28 cellular contexts compared by ENCODE assay signal in genomic region chr5:887947-888640, GRCh38. TPM values are rescaled to one million over a fixed set of nuclear protein-coding genes. Genes with fewer than 3 reads are reported as not detected.
DNase-seq lines count a peak whose midpoint lies in the region; ATAC-seq, FAIRE-seq and TF ChIP-seq lines count a peak whose summit lies in the region.
"Had no signal": no experiment of that assay in that cellular context is flagged by ENCODE, and none has a peak within 500 bp of the region (broad histone marks: within the 10 kb centered on the region; RNA-seq: fewer than 3 reads in every experiment).

No MANE protein-coding gene starts in this region.

- H3F3A ChIP-seq in Loucy (ENCODE audit: low read depth), result no peaks in the 10 kb centered on the region

- no peak for TF ChIP-seq POLR2A in GM12891 (IDR thresholded peaks at IDR 0.05; ENCODE audit: low read depth, low read length)

- H3K4me1 Mint-ChIP-seq in naive thymus-derived CD8-positive, alpha-beta T cell, result peaks cover 9 to 46% (median 28%) of the 10 kb centered on the region in 4 donors

- H3K4me2 ChIP-seq in BLaER1 (no peak overlapping the region), Loucy (ENCODE audit: low read depth, low read length, poor library complexity, severe bottlenecking) (peak overlapping the region; percentile 28)

- peaks cover 67% of the 10 kb centered on the region for H3K79me2 ChIP-seq in Loucy (ENCODE audit: insufficient read depth, low read length)

- DNase-seq in fibroblast of gingiva (ENCODE audit: low read depth) (peak; percentile 68), posterior vena cava (ENCODE audit: low spot score) (peak; percentile 73), GM12891 (ENCODE audit: insufficient read length, low spot score) (no peak), MG63 (no peak)
- DNase-seq in naive thymus-derived CD8-positive, alpha-beta T cell, result no peak
- no peak for DNase-seq in activated effector memory CD4-positive, alpha-beta T cell treated with anti-CD3 and anti-CD28 coated beads, Interleukin-2, amount 50 U/mL, for 16 hours
- DNase-seq: ACHN; activated CD4-positive, alpha-beta T cell treated with anti-CD3 and anti-CD28 coated beads, Interleukin-2, amount 10 ng/mL, durations not matched to agents 24 days and 14 days; activated naive CD4-positive, alpha-beta T cell treated with anti-CD3 and anti-CD28 coated beads, Interleukin-2, amount 10 ng/mL, durations not matched to agents 7 days and 5 days; BE2C; Calu3; endodermal cell; hippocampal formation; left cardiac atrium; NCI-H1048; NCI-H187; NCI-H2227 treated with DMSO at 0.1 percent for 48 hours; NCI-H526 treated with DMSO at 0.1 percent for 48 hours; SHP77 treated with DMSO at 0.1 percent for 48 hours; stimulated activated CD8-positive, alpha-beta memory T cell treated with anti-CD3 and anti-CD28 coated beads, Interleukin-4, amount 100 ng/mL, for 48 hours; stomach; transverse colon had no signal

- peaks cover 0 to 1% (median 0%) of the 10 kb centered on the region in 9 donors for H3K9me3 Mint-ChIP-seq in naive thymus-derived CD8-positive, alpha-beta T cell
- H3K9me3 Mint-ChIP-seq: activated CD4-positive, alpha-beta T cell treated with anti-CD3 and anti-CD28 coated beads, Interleukin-2, amount 10 ng/mL, durations not matched to agents 24 days and 14 days; endodermal cell had no signal

- H3K27me3 Mint-ChIP-seq in naive thymus-derived CD8-positive, alpha-beta T cell, result no peaks in the 10 kb centered on the region
- H3K27me3 Mint-ChIP-seq: activated CD4-positive, alpha-beta T cell treated with anti-CD3 and anti-CD28 coated beads, Interleukin-2, amount 10 ng/mL, durations not matched to agents 24 days and 14 days; activated naive CD4-positive, alpha-beta T cell treated with anti-CD3 and anti-CD28 coated beads, Interleukin-2, amount 10 ng/mL, durations not matched to agents 7 days and 5 days had no signal

- H3K9ac ChIP-seq in BLaER1 (peak overlapping the region; percentile 40; the same call in 1 of the 2 replicates), Loucy (ENCODE audit: low read depth, low read length, poor library complexity, severe bottlenecking) (peak overlapping the region; percentile 5)

- H3K27ac ChIP-seq in BLaER1, result no peak overlapping the region
- H3K27ac ChIP-seq: HL-60, stomach, transverse colon had no signal

- peaks cover 16% of the 10 kb centered on the region for H3K9me3 ChIP-seq in BLaER1
- H3K9me3 ChIP-seq in Loucy (ENCODE audit: insufficient read depth, low read depth, low read length), result no peaks in the 10 kb centered on the region
- H3K9me3 ChIP-seq in MG63, result no peaks in the 10 kb centered on the region
- H3K9me3 ChIP-seq: BE2C, stomach, transverse colon had no signal

- peaks cover 91% of the 10 kb centered on the region for H4K20me1 ChIP-seq in BLaER1
- H4K20me1 ChIP-seq in Loucy (ENCODE audit: insufficient read depth, low read length, poor library complexity, severe bottlenecking), result peaks cover 22% of the 10 kb centered on the region

- no peak overlapping the region for H3K4me3 ChIP-seq in BLaER1
- no peak overlapping the region for H3K4me3 ChIP-seq in Loucy (ENCODE audit: low read length, poor library complexity, severe bottlenecking)
- H3K4me3 ChIP-seq in MG63, result no peak overlapping the region
- H3K4me3 ChIP-seq: stomach, transverse colon had no signal

- H3K4me3 Mint-ChIP-seq in naive thymus-derived CD8-positive, alpha-beta T cell, result no peak overlapping the region
- H3K4me3 Mint-ChIP-seq: activated CD4-positive, alpha-beta T cell treated with anti-CD3 and anti-CD28 coated beads, Interleukin-2, amount 10 ng/mL, durations not matched to agents 24 days and 14 days; activated naive CD4-positive, alpha-beta T cell treated with anti-CD3 and anti-CD28 coated beads, Interleukin-2, amount 10 ng/mL, durations not matched to agents 7 days and 5 days; endodermal cell had no signal

- no peaks in the 10 kb centered on the region for H3K27me3 ChIP-seq in BLaER1
- H3K27me3 ChIP-seq in Loucy (ENCODE audit: insufficient read depth, low read length, poor library complexity, severe bottlenecking), result no peaks in the 10 kb centered on the region
- no peaks in the 10 kb centered on the region for H3K27me3 ChIP-seq in MG63
- H3K27me3 ChIP-seq: BE2C, stomach, transverse colon had no signal

- no peak for FAIRE-seq in GM12891 (lab: Jason Lieb, UNC)
- FAIRE-seq: bronchial epithelial cell had no signal

- peaks cover 86% of the 10 kb centered on the region for H3K36me3 ChIP-seq in BLaER1
- peaks cover 60% of the 10 kb centered on the region; the same call in 1 of the 2 replicates for H3K36me3 ChIP-seq in Loucy (ENCODE audit: insufficient read depth, low read length)
- H3K36me3 ChIP-seq in MG63, result peaks cover 92% of the 10 kb centered on the region

- no peak overlapping the region for H3K27ac Mint-ChIP-seq in naive thymus-derived CD8-positive, alpha-beta T cell
- H3K27ac Mint-ChIP-seq: activated CD4-positive, alpha-beta T cell treated with anti-CD3 and anti-CD28 coated beads, Interleukin-2, amount 10 ng/mL, durations not matched to agents 24 days and 14 days; activated naive CD4-positive, alpha-beta T cell treated with anti-CD3 and anti-CD28 coated beads, Interleukin-2, amount 10 ng/mL, durations not matched to agents 7 days and 5 days; endodermal cell had no signal

- POLR2A ChIA-PET in naive thymus-derived CD8-positive, alpha-beta T cell (lab: Charles Lee), result no interaction called here

- H3K4me1 ChIP-seq in BLaER1, result peaks cover 17% of the 10 kb centered on the region
- peaks cover 33% of the 10 kb centered on the region for H3K4me1 ChIP-seq in Loucy (ENCODE audit: insufficient read depth, low read length, poor library complexity, severe bottlenecking)

- no peak for ATAC-seq in naive thymus-derived CD8-positive, alpha-beta T cell
- ATAC-seq: esophagus mucosa, left cardiac atrium, Panc1 had no signal

- intact Hi-C loops in posterior vena cava (cut with DNase I), result no loop called here

- no peaks in the 10 kb centered on the region for H3K9me2 ChIP-seq in Loucy (replicated peaks; ENCODE audit: low read depth, low read length)

- H2AFZ ChIP-seq in Loucy (ENCODE audit: low read length), result no peak overlapping the region

- peaks cover 1 to 72% (median 15%) of the 10 kb centered on the region in 3 donors for H3K36me3 Mint-ChIP-seq in naive thymus-derived CD8-positive, alpha-beta T cell

- no peak for TF ChIP-seq CTCF in Loucy (conservative IDR thresholded peaks at IDR 0.05; ENCODE audit: low read length)

TF ChIP-seq in GM12891, 5 proteins besides CTCF, POLR2A, EP300 and RAD21:
- no peak for TF ChIP-seq SPI1 (IDR thresholded peaks at IDR 0.05; ENCODE audit: low read depth, low read length)
- TF ChIP-seq PAX5 (IDR thresholded peaks at IDR 0.05; ENCODE audit: insufficient read depth, low read length, severe bottlenecking), result no peak
- no peak for TF ChIP-seq TAF1 (IDR thresholded peaks at IDR 0.05; ENCODE audit: low read depth, low read length)
- no peak for TF ChIP-seq POLR2AphosphoS5 (IDR thresholded peaks at IDR 0.05; ENCODE audit: low read depth, low read length)
- TF ChIP-seq POU2F2 (IDR thresholded peaks at IDR 0.05; ENCODE audit: low read depth, low read length), result no peak

RNA-seq across cellular contexts. Expression of gene BRD9, which starts 4.5 kb away (rescaled TPM):
- total RNA-seq in posterior vena cava, result 10 to 100 TPM; 28.6 to 36.0 TPM
- 10 to 100 TPM; 77.9 to 79.4 TPM for total RNA-seq in naive thymus-derived CD8-positive, alpha-beta T cell
- polyA plus RNA-seq in naive thymus-derived CD8-positive, alpha-beta T cell, result 10 to 100 TPM; 10.4 to 15.4 (median 11.5) TPM
- 27.5 TPM for polyA plus RNA-seq in GM12891 (2012; ENCODE audit: low read depth, missing spikeins)
- 15.8 and 27.5 TPM in 2 replicates for total RNA-seq in MG63 (2014; rRNA removed; shearing (Covaris generic); ENCODE audit: low replicate concordance)

RNA-seq across cellular contexts. Expression of gene TRIP13, which starts 4.6 kb away (rescaled TPM):
- total RNA-seq in posterior vena cava, result 1 to 10 TPM in 1 of 2 donors, under 1 TPM in 1; 0.95 to 1.6 TPM
- total RNA-seq in naive thymus-derived CD8-positive, alpha-beta T cell, result under 1 TPM; 0.55 to 0.60 TPM
- polyA plus RNA-seq in naive thymus-derived CD8-positive, alpha-beta T cell, result 1 to 10 TPM in 2 of 3 donors, under 1 TPM in 1; 0.75 to 1.5 (median 1.1) TPM
- 11.4 TPM for polyA plus RNA-seq in GM12891 (2012; ENCODE audit: low read depth, missing spikeins)
- total RNA-seq in MG63 (2014; rRNA removed; shearing (Covaris generic); ENCODE audit: low replicate concordance), result 73.4 and 82.0 TPM in 2 replicates

RNA-seq across cellular contexts. Expression of gene ZDHHC11, which starts 37.3 kb away (rescaled TPM):
- 10 to 100 TPM in 1 of 2 donors, 1 to 10 TPM in 1; 8.9 to 29.1 TPM for total RNA-seq in posterior vena cava
- total RNA-seq in naive thymus-derived CD8-positive, alpha-beta T cell, result 10 to 100 TPM in 1 of 2 experiments, 1 to 10 TPM in 1; 9.8 to 16.4 TPM
- not detected for polyA plus RNA-seq in naive thymus-derived CD8-positive, alpha-beta T cell
- 2.3 TPM for polyA plus RNA-seq in GM12891 (2012; ENCODE audit: low read depth, missing spikeins)
- total RNA-seq in MG63 (2014; rRNA removed; shearing (Covaris generic); ENCODE audit: low replicate concordance), result 0.56 TPM in 1 of 2 replicates, not detected in the other

Comparison
In these comparisons a context has a peak if more than half of its experiments do, and no peak if none do; other contexts are left out.
1. DNase-seq: peak in fibroblast of gingiva (single experiment) and posterior vena cava (single experiment); none in naive thymus-derived CD8-positive, alpha-beta T cell (0 of 10), GM12891 (single experiment), activated effector memory CD4-positive, alpha-beta T cell treated with anti-CD3 and anti-CD28 coated beads, Interleukin-2, amount 50 U/mL, for 16 hours (single experiment) and MG63 (single experiment).
2. RNA of gene TRIP13, which starts 4.6 kb away (total RNA-seq): 73.4 to 82.0 TPM in MG63; 0.95 to 1.6 TPM in posterior vena cava and 0.55 to 0.60 TPM in naive thymus-derived CD8-positive, alpha-beta T cell; every median in the first group is over 10 times any median in the second.